ENCODE assay signal across 24 cellular contexts in genomic region chr5:144567416-144567770, GRCh38.
DNase-seq lines count a peak whose midpoint lies in the region; ATAC-seq and TF ChIP-seq lines count a peak whose summit lies in the region.
"Had no signal": no experiment of that assay in that cellular context is flagged by ENCODE, and none has a peak within 500 bp of the region (broad histone marks: within the 10 kb centered on the region; RNA-seq: fewer than 3 reads in every experiment).

No MANE protein-coding gene starts in this region.

- H3K27me3 Mint-ChIP-seq in endodermal cell (ENCODE audit: insufficient read depth), result no peaks in the 10 kb centered on the region
- H3K27me3 Mint-ChIP-seq: activated CD4-positive, alpha-beta T cell treated with anti-CD3 and anti-CD28 coated beads, Interleukin-2, amount 10 ng/mL, durations not matched to agents 24 days and 14 days; activated CD8-positive, alpha-beta memory T cell treated with anti-CD3 and anti-CD28 coated beads, Interleukin-2, amount 10 ng/mL, durations not matched to agents 7 days and 5 days; natural killer cell treated with Interleukin-12 subunit alpha and Interleukin-12 subunit beta and Interleukin-15 and Interleukin-18, amount 100 ng/mL, for 72 hours; stimulated activated memory B cell treated with anti-CD40 and anti-IgM and Interleukin-4, amounts not matched to agents 10 μg/mL and 1 μg/mL and 100 μg/mL, for 72 hours; T-cell had no signal

- H3K4me3 ChIP-seq in endodermal cell (ENCODE audit: low read length) (no peak overlapping the region), osteoblast (ENCODE audit: insufficient read depth, low read length) (no peak overlapping the region)
- H3K4me3 ChIP-seq: right lobe of liver had no signal

- H3K9ac ChIP-seq in endodermal cell (ENCODE audit: extremely low read depth, low read length, poor library complexity, severe bottlenecking), result no peak overlapping the region
- H3K9ac ChIP-seq: parathyroid adenoma had no signal

- H4K20me1 ChIP-seq in osteoblast (ENCODE audit: insufficient read depth, low read length), result no peaks in the 10 kb centered on the region

- peaks cover under 1% of the 10 kb centered on the region for H3K36me3 Mint-ChIP-seq in endodermal cell (ENCODE audit: low read depth)
- H3K36me3 Mint-ChIP-seq: activated CD8-positive, alpha-beta memory T cell treated with anti-CD3 and anti-CD28 coated beads, Interleukin-2, amount 10 ng/mL, durations not matched to agents 7 days and 5 days; natural killer cell treated with Interleukin-12 subunit alpha and Interleukin-12 subunit beta and Interleukin-15 and Interleukin-18, amount 100 ng/mL, for 72 hours; stimulated activated memory B cell treated with anti-CD40 and anti-IgM and Interleukin-4, amounts not matched to agents 10 μg/mL and 1 μg/mL and 100 μg/mL, for 72 hours; T-cell had no signal

- no peak overlapping the region for H3K27ac ChIP-seq in endodermal cell (ENCODE audit: low read depth, low read length)
- H3K27ac ChIP-seq in osteoblast (ENCODE audit: low read depth, low read length), result no peak overlapping the region
- H3K27ac ChIP-seq: parathyroid adenoma, right lobe of liver had no signal

- H3K9me3 Mint-ChIP-seq in endodermal cell, result peaks cover 18% of the 10 kb centered on the region

- H3K4me1 Mint-ChIP-seq in endodermal cell, result no peaks in the 10 kb centered on the region
- H3K4me1 Mint-ChIP-seq: activated CD4-positive, alpha-beta T cell treated with anti-CD3 and anti-CD28 coated beads, Interleukin-2, amount 10 ng/mL, durations not matched to agents 24 days and 14 days; activated CD8-positive, alpha-beta memory T cell treated with anti-CD3 and anti-CD28 coated beads, Interleukin-2, amount 10 ng/mL, durations not matched to agents 7 days and 5 days; stimulated activated memory B cell treated with anti-CD40 and anti-IgM and Interleukin-4, amounts not matched to agents 10 μg/mL and 1 μg/mL and 100 μg/mL, for 72 hours; T-cell had no signal

- no peak overlapping the region for H3K4me2 ChIP-seq in osteoblast (ENCODE audit: insufficient read depth, low read length)

- H2AFZ ChIP-seq in osteoblast (ENCODE audit: low read length), result no peak overlapping the region
- H2AFZ ChIP-seq: parathyroid adenoma had no signal

- no peak for ATAC-seq in stimulated activated naive CD8-positive, alpha-beta T cell treated with anti-CD3 and anti-CD28 coated beads, Interleukin-15, Interleukin-2, amounts not matched to agents 100 U/mL and 50 U/mL, for 24 hours
- ATAC-seq: activated CD8-positive, alpha-beta memory T cell treated with anti-CD3 and anti-CD28 coated beads, Interleukin-2, amount 10 ng/mL, durations not matched to agents 7 days and 5 days; HCT116; natural killer cell treated with Interleukin-12 subunit alpha and Interleukin-12 subunit beta and Interleukin-15 and Interleukin-18, amount 100 ng/mL, for 72 hours; right lobe of liver; Right ventricle myocardium inferior; stimulated activated memory B cell treated with anti-CD40 and anti-IgM and Interleukin-4, amounts not matched to agents 10 μg/mL and 1 μg/mL and 100 μg/mL, for 72 hours; T-cell had no signal

- H3K4me1 ChIP-seq in endodermal cell (ENCODE audit: control insufficient read depth, insufficient read depth, low read length) (no peaks in the 10 kb centered on the region), osteoblast (ENCODE audit: insufficient read depth, low read length) (no peaks in the 10 kb centered on the region)
- H3K4me1 ChIP-seq: parathyroid adenoma, right lobe of liver had no signal

- DNase-seq in EH (ENCODE audit: low read depth) (peak; percentile 77), M059J (ENCODE audit: low read depth) (peak; percentile 3), endodermal cell (no peak), osteoblast (ENCODE audit: insufficient read length, low spot score, missing footprints) (no peak), head of caudate nucleus (no peak), NCI-H2196 (lab: John Stamatoyannopoulos, UW; ENCODE audit: unreplicated experiment) (no peak)
- DNase-seq in stimulated activated naive CD8-positive, alpha-beta T cell treated with anti-CD3 and anti-CD28 coated beads, Interleukin-15, Interleukin-2, amounts not matched to agents 100 U/mL and 50 U/mL, for 24 hours, result no peak
- DNase-seq in activated T-cell treated with anti-CD3 and anti-CD28 coated beads, Interleukin-2, amount 50 U/mL, for 1 hour, result no peak
- DNase-seq: activated CD4-positive, alpha-beta T cell treated with anti-CD3 and anti-CD28 coated beads, Interleukin-2, amount 10 ng/mL, durations not matched to agents 24 days and 14 days; activated CD8-positive, alpha-beta memory T cell treated with anti-CD3 and anti-CD28 coated beads, Interleukin-2, amount 10 ng/mL, durations not matched to agents 7 days and 5 days; dermis blood vessel endothelial cell; DMS79; foreskin melanocyte; NCI-H1436 treated with DMSO at 0.1 percent for 48 hours; NCI-H2171 treated with DMSO at 0.1 percent for 48 hours; OCI-M1; right lobe of liver; T-cell had no signal

- peak; percentile 53 for TF ChIP-seq CTCF in endodermal cell (conservative IDR thresholded peaks at IDR 0.05)
- TF ChIP-seq CTCF in osteoblast (IDR thresholded peaks at IDR 0.05; ENCODE audit: extremely low read depth, low read depth, low read length), result peak; percentile 10

- WGBS in endodermal cell (ENCODE audit: insufficient coverage in 1 of 2, insufficient read length in 1 of 2), 2 experiments, result 77 to 86% methylated on average over 1 to 2 of the region's 2 CpGs

- intact Hi-C loops in head of caudate nucleus (cut with DNase I), result no loop called here

- H3K79me2 ChIP-seq in osteoblast (ENCODE audit: insufficient read depth, low read length), result no peaks in the 10 kb centered on the region
- H3K79me2 ChIP-seq: parathyroid adenoma had no signal

- no peak overlapping the region for H3K27ac Mint-ChIP-seq in endodermal cell
- H3K27ac Mint-ChIP-seq: activated CD4-positive, alpha-beta T cell treated with anti-CD3 and anti-CD28 coated beads, Interleukin-2, amount 10 ng/mL, durations not matched to agents 24 days and 14 days; activated CD8-positive, alpha-beta memory T cell treated with anti-CD3 and anti-CD28 coated beads, Interleukin-2, amount 10 ng/mL, durations not matched to agents 7 days and 5 days; activated T-helper 2 cell treated with anti-CD3 and anti-CD28 coated beads, Interferon-gamma antibody, Interleukin-2, Interleukin-4, amounts not matched to agents 10 μg/mL and 5 μg/mL and 100 μg/mL, durations not matched to agents 14 hours and 24 hours and 36 hours; natural killer cell treated with Interleukin-12 subunit alpha and Interleukin-12 subunit beta and Interleukin-15 and Interleukin-18, amount 100 ng/mL, for 72 hours; stimulated activated memory B cell treated with anti-CD40 and anti-IgM and Interleukin-4, amounts not matched to agents 10 μg/mL and 1 μg/mL and 100 μg/mL, for 72 hours; T-cell had no signal

- H3K9me3 ChIP-seq in endodermal cell (ENCODE audit: control insufficient read depth, low read length), result peaks cover 29% of the 10 kb centered on the region
- H3K9me3 ChIP-seq in osteoblast (ENCODE audit: low read depth, low read length), result peaks cover 1% of the 10 kb centered on the region
- H3K9me3 ChIP-seq: right lobe of liver had no signal

- H3K4me3 Mint-ChIP-seq in endodermal cell, result no peak overlapping the region
- H3K4me3 Mint-ChIP-seq: activated CD4-positive, alpha-beta T cell treated with anti-CD3 and anti-CD28 coated beads, Interleukin-2, amount 10 ng/mL, durations not matched to agents 24 days and 14 days; activated CD8-positive, alpha-beta memory T cell treated with anti-CD3 and anti-CD28 coated beads, Interleukin-2, amount 10 ng/mL, durations not matched to agents 7 days and 5 days; natural killer cell treated with Interleukin-12 subunit alpha and Interleukin-12 subunit beta and Interleukin-15 and Interleukin-18, amount 100 ng/mL, for 72 hours; stimulated activated memory B cell treated with anti-CD40 and anti-IgM and Interleukin-4, amounts not matched to agents 10 μg/mL and 1 μg/mL and 100 μg/mL, for 72 hours; T-cell had no signal

- H3K36me3 ChIP-seq in endodermal cell (ENCODE audit: control insufficient read depth, insufficient read depth, low read length), result no peaks in the 10 kb centered on the region
- H3K36me3 ChIP-seq in osteoblast (ENCODE audit: insufficient read depth, low read length), result no peaks in the 10 kb centered on the region
- H3K36me3 ChIP-seq: right lobe of liver had no signal

- H3K27me3 ChIP-seq in endodermal cell (ENCODE audit: control insufficient read depth, insufficient read depth, low read length, poor library complexity, severe bottlenecking) (no peaks in the 10 kb centered on the region), osteoblast (ENCODE audit: insufficient read depth, low read length) (no peaks in the 10 kb centered on the region)
- H3K27me3 ChIP-seq: right lobe of liver had no signal

Comparison
In these comparisons a context has a peak if more than half of its experiments do, and no peak if none do; other contexts are left out.
1. DNase-seq: peak in EH (single experiment) and M059J (single experiment); none in endodermal cell (single experiment), osteoblast (single experiment), stimulated activated naive CD8-positive, alpha-beta T cell treated with anti-CD3 and anti-CD28 coated beads, Interleukin-15, Interleukin-2, amounts not matched to agents 100 U/mL and 50 U/mL, for 24 hours (single experiment), activated T-cell treated with anti-CD3 and anti-CD28 coated beads, Interleukin-2, amount 50 U/mL, for 1 hour (single experiment), head of caudate nucleus (0 of 42) and NCI-H2196 (single experiment).